Comparison of ENCODE assay signal across 11 cellular contexts in the genomic region with DNA sequence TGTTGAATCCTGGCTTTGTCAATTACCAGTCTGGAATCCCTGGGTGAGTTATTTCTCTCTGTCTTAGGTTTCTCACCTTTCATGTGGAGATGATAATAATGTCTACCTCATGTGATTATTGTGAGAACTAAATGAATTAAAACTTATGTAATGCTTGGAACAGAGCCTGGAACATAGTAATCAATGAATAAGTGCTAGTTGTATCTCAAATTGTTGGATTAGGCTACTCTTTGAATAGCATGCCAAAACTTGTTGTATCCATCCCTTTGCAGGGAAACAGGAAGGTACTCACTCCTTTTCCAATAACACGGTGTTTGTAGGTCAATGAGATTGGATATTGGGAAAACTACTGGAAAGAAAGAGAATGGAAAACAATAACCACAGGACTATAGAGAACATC.
"Had no signal": no experiment of that assay in that cellular context is flagged by ENCODE, and none has a peak within 500 bp of the region (broad histone marks: within the 10 kb centered on the region; RNA-seq: fewer than 3 reads in every experiment).

No MANE protein-coding gene starts in this region.

- H3K4me2 ChIP-seq: GM23338 had no signal

- FAIRE-seq: H1, H54 had no signal

- H3K27ac ChIP-seq: GM23248 had no signal

- H3K4me1 Mint-ChIP-seq: GM23338, H9 had no signal

- H3K4me3 ChIP-seq: GM23248, GM23338, HAP-1 had no signal

- H3K27ac Mint-ChIP-seq: GM23338, H9, HFFc6 had no signal

- H3K36me3 ChIP-seq: HAP-1 had no signal

- H3K9ac ChIP-seq: GM23248 had no signal

- H3K4me3 Mint-ChIP-seq: GM23338, H9, HFFc6 had no signal

- H3K4me1 ChIP-seq: HAP-1 had no signal

- H3K9me3 ChIP-seq: HAP-1 had no signal

- H2AFZ ChIP-seq: GM23248, GM23338 had no signal

- ATAC-seq: GM23338, HCT116 had no signal

- DNase-seq: GM23248, GOT3, H7, H9, HCEC 1CT, HFFc6 had no signal
